Comparison of ENCODE assay signal across 2 cellular contexts in genomic region chr4:48341776-48342558, GRCh38.
TF ChIP-seq lines count a peak whose summit lies in the region.

No MANE protein-coding gene starts in this region.

TF ChIP-seq in HEK293, 187 proteins besides CTCF, POLR2A, EP300 and RAD21 (continues in another document):
- no peak for TF ChIP-seq ZNF785 (tag by site-specific recombination; IDR thresholded peaks at IDR 0.05)
- no peak for TF ChIP-seq ZNF19 (tag by site-specific recombination; IDR thresholded peaks at IDR 0.05; ENCODE audit: low read depth)
- peak; percentile 48 for TF ChIP-seq SP3 (tag by site-specific recombination; IDR thresholded peaks at IDR 0.05)
- no peak for TF ChIP-seq ZNF10 (tag by site-specific recombination; IDR thresholded peaks at IDR 0.05)
- peak; percentile 45; the same call in 1 of the 2 replicates for TF ChIP-seq GLIS2 (tag by site-specific recombination; IDR thresholded peaks at IDR 0.05)
- no peak; the same call in 1 of the 2 replicates for TF ChIP-seq ZNF341 (tag by site-specific recombination; IDR thresholded peaks at IDR 0.05; ENCODE audit: low read depth)
- TF ChIP-seq ZNF513 (tag by site-specific recombination; IDR thresholded peaks at IDR 0.05), result peak; percentile 39; the same call in 1 of the 2 replicates
- no peak for TF ChIP-seq ZNF777 (tag by site-specific recombination; IDR thresholded peaks at IDR 0.05; ENCODE audit: borderline replicate concordance)
- TF ChIP-seq PRDM1 (tag by site-specific recombination; IDR thresholded peaks at IDR 0.05), result no peak
- TF ChIP-seq ZFP3 (tag by site-specific recombination; IDR thresholded peaks at IDR 0.05; ENCODE audit: low read depth), result no peak
- no peak for TF ChIP-seq ZSCAN18 (tag by site-specific recombination; IDR thresholded peaks at IDR 0.05)
- TF ChIP-seq ZSCAN5A (tag by site-specific recombination; IDR thresholded peaks at IDR 0.05), result no peak
- TF ChIP-seq ZBTB20 (tag by site-specific recombination; IDR thresholded peaks at IDR 0.05), result peak; percentile 66
- TF ChIP-seq ZNF692 (tag by site-specific recombination; IDR thresholded peaks at IDR 0.05), result 0 out of 2 replicates have a peak, but pooled peaks have one; percentile 5
- peak; percentile 54 for TF ChIP-seq ZBTB26 (tag by site-specific recombination; optimal IDR thresholded peaks at IDR 0.05)
- no peak for TF ChIP-seq ZNF704 (tag by site-specific recombination; IDR thresholded peaks at IDR 0.05)
- TF ChIP-seq PATZ1 (tag by site-specific recombination; IDR thresholded peaks at IDR 0.05), result peak; percentile 50

TF ChIP-seq in H1, 55 proteins besides CTCF, POLR2A, EP300 and RAD21:
- TF ChIP-seq BCL11A (IDR thresholded peaks at IDR 0.05; ENCODE audit: low read depth in 2 of 2, low read length in 2 of 2) (no peak), NANOG (IDR thresholded peaks at IDR 0.05; ENCODE audit: insufficient read depth, low read depth, low read length, poor library complexity, severe bottlenecking) (no peak), TAF7 (optimal IDR thresholded peaks at IDR 0.05; ENCODE audit: borderline replicate concordance, low read depth, low read length) (no peak), TAF1 (IDR thresholded peaks at IDR 0.05; ENCODE audit: low read depth, low read length) (no peak), JUND (IDR thresholded peaks at IDR 0.05; ENCODE audit: low read length) (no peak), TBP (IDR thresholded peaks at IDR 0.05; ENCODE audit: low read depth, low read length) (peak; percentile 15; the same call in 1 of the 2 replicates), GABPA (IDR thresholded peaks at IDR 0.05; ENCODE audit: borderline replicate concordance, insufficient read depth, low read length) (no peak), CHD7 (IDR thresholded peaks at IDR 0.05; ENCODE audit: insufficient replicate concordance, low read length) (no peak), RNF2 (IDR thresholded peaks at IDR 0.05; ENCODE audit: borderline replicate concordance, low read depth, low read length, missing control alignments, poor library complexity, severe bottlenecking) (no peak), ASH2L (IDR thresholded peaks at IDR 0.05; ENCODE audit: low read length) (peak; percentile 76), MAX (IDR thresholded peaks at IDR 0.05) (no peak), KDM5A (IDR thresholded peaks at IDR 0.05; ENCODE audit: low read length) (no peak), EZH2 (IDR thresholded peaks at IDR 0.05; ENCODE audit: low read depth, low read length, severe bottlenecking) (no peak), SIN3A (conservative IDR thresholded peaks at IDR 0.05 in 1 of 2, IDR thresholded peaks at IDR 0.05 in 1 of 2; ENCODE audit: low read depth in 1 of 2, low read length in 2 of 2) (peak in 1 of 2 experiments; percentile 46; a peak in 2 of 4 replicates), RXRA (IDR thresholded peaks at IDR 0.05; ENCODE audit: insufficient read depth, low read depth, low read length) (no peak), RBBP5 (IDR thresholded peaks at IDR 0.05; ENCODE audit: borderline replicate concordance, low read depth, low read length) (peak; percentile 71), POLR2AphosphoS5 (IDR thresholded peaks at IDR 0.05; ENCODE audit: low read depth, low read length) (no peak), POU5F1 (IDR thresholded peaks at IDR 0.05; ENCODE audit: low read depth, low read length) (no peak), CHD2 (IDR thresholded peaks at IDR 0.05; ENCODE audit: low read length) (no peak), SP1 (IDR thresholded peaks at IDR 0.05; ENCODE audit: low read depth, low read length) (no peak), KDM4A (IDR thresholded peaks at IDR 0.05; ENCODE audit: low read depth, low read length, severe bottlenecking) (peak; percentile 70), E2F6 (IDR thresholded peaks at IDR 0.05) (no peak), ZNF274 (IDR thresholded peaks at IDR 0.05; ENCODE audit: borderline replicate concordance, extremely low read depth, low read length) (no peak), SAP30 (IDR thresholded peaks at IDR 0.05; ENCODE audit: insufficient read depth, insufficient replicate concordance, low read length) (no peak), SIX5 (IDR thresholded peaks at IDR 0.05; ENCODE audit: low read depth, low read length) (no peak), KDM1A (IDR thresholded peaks at IDR 0.05; ENCODE audit: borderline replicate concordance, low read length) (0 out of 2 replicates have a peak, but pooled peaks have one; percentile 45), HDAC2 (IDR thresholded peaks at IDR 0.05; ENCODE audit: borderline replicate concordance in 1 of 2, low read depth in 2 of 2, low read length in 2 of 2) (peak in 1 of 2 experiments; percentile 34; a peak in 1 of 4 replicates), ATF3 (IDR thresholded peaks at IDR 0.05; ENCODE audit: insufficient read depth, low read depth, low read length) (no peak), TCF12 (IDR thresholded peaks at IDR 0.05; ENCODE audit: low read depth, low read length) (no peak), SRF (IDR thresholded peaks at IDR 0.05; ENCODE audit: low read depth, low read length) (no peak), YY1 (IDR thresholded peaks at IDR 0.05; ENCODE audit: low read depth, low read length) (no peak), GTF2F1 (IDR thresholded peaks at IDR 0.05; ENCODE audit: borderline replicate concordance, low read depth, low read length) (no peak), EGR1 (IDR thresholded peaks at IDR 0.05; ENCODE audit: borderline replicate concordance, low read depth, low read length) (no peak), BACH1 (IDR thresholded peaks at IDR 0.05; ENCODE audit: low read length) (no peak), SP4 (IDR thresholded peaks at IDR 0.05; ENCODE audit: low read length) (no peak), PHF8 (conservative IDR thresholded peaks at IDR 0.05; ENCODE audit: low read depth, low read length) (peak; percentile 68), HDAC6 (IDR thresholded peaks at IDR 0.05; ENCODE audit: low read depth, low read length) (no peak), CHD1 (IDR thresholded peaks at IDR 0.05; ENCODE audit: low read depth, low read length) (no peak), USF2 (IDR thresholded peaks at IDR 0.05; ENCODE audit: low read length) (no peak)
